ENCODE assay signal across 2 cellular contexts in the genomic region with DNA sequence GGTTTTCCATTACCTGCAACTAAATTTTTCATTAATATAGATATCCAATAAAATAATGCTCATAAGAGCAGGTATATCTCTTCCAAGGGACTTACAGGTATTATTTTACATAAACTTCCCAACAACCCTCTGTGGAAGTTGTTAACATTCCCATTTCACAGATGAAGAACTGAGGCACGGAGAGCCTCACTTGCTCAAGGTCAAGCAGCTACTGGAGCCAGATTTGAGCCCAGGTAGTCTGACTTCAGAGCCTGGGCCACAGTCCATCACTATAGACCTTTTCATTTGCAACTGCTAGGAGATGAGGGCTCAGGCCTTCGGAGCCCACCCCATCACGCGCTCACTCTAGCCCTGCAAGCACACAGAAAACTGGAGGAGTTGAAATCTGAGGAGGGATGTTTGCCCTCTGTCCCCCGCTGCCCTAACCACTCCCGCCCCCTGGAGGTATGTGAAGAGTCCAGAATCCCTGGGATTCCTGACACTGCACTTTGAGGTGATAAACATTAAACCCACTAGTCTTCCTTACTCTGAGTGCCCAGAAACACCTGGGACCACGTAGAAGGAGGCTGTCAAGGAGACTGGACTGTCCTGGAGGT.
A peak's percentile ranks its signal among the peaks of the same experiment; 100 is the strongest.
TF ChIP-seq lines count a peak whose summit lies in the region.

No MANE protein-coding gene starts in this region.

TF ChIP-seq in HepG2, 621 proteins besides CTCF, POLR2A, EP300 and RAD21:
- TF ChIP-seq STAG1 (CRISPR knock-in tag; IDR thresholded peaks at IDR 0.05) (peak; percentile 49), HNF4A (CRISPR knock-in tag; IDR thresholded peaks at IDR 0.05) (peak; percentile 12; the same call in 1 of the 2 replicates), ZNF629 (CRISPR knock-in tag; conservative IDR thresholded peaks at IDR 0.05) (peak; percentile 67), MAFK (conservative IDR thresholded peaks at IDR 0.05 in 1 of 2, IDR thresholded peaks at IDR 0.05 in 1 of 2; ENCODE audit: low read length in 2 of 2) (peak; percentile 13 to 44; a peak in 2 of 4 replicates), FOSL2 (CRISPR knock-in tag; IDR thresholded peaks at IDR 0.05) (no peak), MAFF (IDR thresholded peaks at IDR 0.05; ENCODE audit: low read depth, low read length) (peak; percentile 24; the same call in 1 of the 2 replicates), MEIS2 (CRISPR knock-in tag; IDR thresholded peaks at IDR 0.05) (no peak), HDAC1 (CRISPR knock-in tag; IDR thresholded peaks at IDR 0.05) (no peak), TEAD3 (CRISPR knock-in tag; optimal IDR thresholded peaks at IDR 0.05; ENCODE audit: borderline replicate concordance) (peak; percentile 73), FOSL1 (CRISPR knock-in tag; IDR thresholded peaks at IDR 0.05; ENCODE audit: borderline replicate concordance) (no peak)
- TF ChIP-seq, protein P1, sequence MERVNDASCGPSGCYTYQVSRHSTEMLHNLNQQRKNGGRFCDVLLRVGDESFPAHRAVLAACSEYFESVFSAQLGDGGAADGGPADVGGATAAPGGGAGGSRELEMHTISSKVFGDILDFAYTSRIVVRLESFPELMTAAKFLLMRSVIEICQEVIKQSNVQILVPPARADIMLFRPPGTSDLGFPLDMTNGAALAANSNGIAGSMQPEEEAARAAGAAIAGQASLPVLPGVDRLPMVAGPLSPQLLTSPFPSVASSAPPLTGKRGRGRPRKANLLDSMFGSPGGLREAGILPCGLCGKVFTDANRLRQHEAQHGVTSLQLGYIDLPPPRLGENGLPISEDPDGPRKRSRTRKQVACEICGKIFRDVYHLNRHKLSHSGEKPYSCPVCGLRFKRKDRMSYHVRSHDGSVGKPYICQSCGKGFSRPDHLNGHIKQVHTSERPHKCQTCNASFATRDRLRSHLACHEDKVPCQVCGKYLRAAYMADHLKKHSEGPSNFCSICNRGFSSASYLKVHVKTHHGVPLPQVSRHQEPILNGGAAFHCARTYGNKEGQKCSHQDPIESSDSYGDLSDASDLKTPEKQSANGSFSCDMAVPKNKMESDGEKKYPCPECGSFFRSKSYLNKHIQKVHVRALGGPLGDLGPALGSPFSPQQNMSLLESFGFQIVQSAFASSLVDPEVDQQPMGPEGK (CRISPR knock-in tag; IDR thresholded peaks at IDR 0.05) = 0 out of 2 replicates have a peak, but pooled peaks have one; percentile 19

TF ChIP-seq in K562, 482 proteins besides CTCF, POLR2A, EP300 and RAD21 (continues in another document):
- TF ChIP-seq, protein P2, sequence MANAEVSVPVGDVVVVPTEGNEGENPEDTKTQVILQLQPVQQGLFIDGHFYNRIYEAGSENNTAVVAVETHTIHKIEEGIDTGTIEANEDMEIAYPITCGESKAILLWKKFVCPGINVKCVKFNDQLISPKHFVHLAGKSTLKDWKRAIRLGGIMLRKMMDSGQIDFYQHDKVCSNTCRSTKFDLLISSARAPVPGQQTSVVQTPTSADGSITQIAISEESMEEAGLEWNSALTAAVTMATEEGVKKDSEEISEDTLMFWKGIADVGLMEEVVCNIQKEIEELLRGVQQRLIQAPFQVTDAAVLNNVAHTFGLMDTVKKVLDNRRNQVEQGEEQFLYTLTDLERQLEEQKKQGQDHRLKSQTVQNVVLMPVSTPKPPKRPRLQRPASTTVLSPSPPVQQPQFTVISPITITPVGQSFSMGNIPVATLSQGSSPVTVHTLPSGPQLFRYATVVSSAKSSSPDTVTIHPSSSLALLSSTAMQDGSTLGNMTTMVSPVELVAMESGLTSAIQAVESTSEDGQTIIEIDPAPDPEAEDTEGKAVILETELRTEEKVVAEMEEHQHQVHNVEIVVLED (CRISPR knock-in tag; IDR thresholded peaks at IDR 0.05) = no peak
- TF ChIP-seq SREBF1 (IDR thresholded peaks at IDR 0.05; ENCODE audit: borderline replicate concordance, low read depth, low read length) (no peak), MAFF (IDR thresholded peaks at IDR 0.05; ENCODE audit: low read length) (peak; percentile 19; the same call in 1 of the 2 replicates), SRSF3 (IDR thresholded peaks at IDR 0.05; ENCODE audit: insufficient read depth, low read length) (no peak), LEF1 (IDR thresholded peaks at IDR 0.05) (no peak), ELF4 (CRISPR knock-in tag; IDR thresholded peaks at IDR 0.05) (no peak), BCOR (IDR thresholded peaks at IDR 0.05) (peak; percentile 43; the same call in 1 of the 2 replicates), ZNF253 (CRISPR knock-in tag; conservative IDR thresholded peaks at IDR 0.05) (no peak), TEAD1 (CRISPR knock-in tag; IDR thresholded peaks at IDR 0.05) (0 out of 4 replicates have a peak, but pooled peaks of 1 of the 2 experiments have one; percentile 24), RBM25 (IDR thresholded peaks at IDR 0.05; ENCODE audit: low read depth, low read length, severe bottlenecking) (peak; percentile 13), SMC3 (conservative IDR thresholded peaks at IDR 0.05; ENCODE audit: insufficient read depth, low read depth, low read length) (0 out of 2 replicates have a peak, but pooled peaks have one; percentile 4), ARHGAP35 (IDR thresholded peaks at IDR 0.05; ENCODE audit: partially characterized antibody) (no peak), ZNF431 (CRISPR knock-in tag; IDR thresholded peaks at IDR 0.05) (no peak), CHD4 (IDR thresholded peaks at IDR 0.05; ENCODE audit: insufficient read depth, insufficient replicate concordance, low read depth, low read length, poor library complexity, severe bottlenecking) (no peak), ESRRA (IDR thresholded peaks at IDR 0.05; ENCODE audit: borderline replicate concordance, low read depth) (peak; percentile 76), ZNF316 (IDR thresholded peaks at IDR 0.05) (peak; percentile 39), NFATC3 (IDR thresholded peaks at IDR 0.05) (no peak), RBM22 (IDR thresholded peaks at IDR 0.05; ENCODE audit: low read depth, low read length, poor library complexity, severe bottlenecking) (no peak), CBX5 (IDR thresholded peaks at IDR 0.05; ENCODE audit: borderline replicate concordance, low read depth) (no peak), SMAD1 (IDR thresholded peaks at IDR 0.05; ENCODE audit: low read depth, low read length, partially characterized antibody) (no peak), KDM1A (IDR thresholded peaks at IDR 0.05) (0 out of 4 replicates have a peak, but pooled peaks of 1 of the 2 experiments have one; percentile 8), NFE2 (IDR thresholded peaks at IDR 0.05; ENCODE audit: low read depth) (no peak), TSC22D4 (tag; IDR thresholded peaks at IDR 0.05) (no peak), ETV6 (IDR thresholded peaks at IDR 0.05; ENCODE audit: borderline replicate concordance in 1 of 2, low read depth in 2 of 2, low read length in 1 of 2) (no peak), ETV6 (CRISPR knock-in tag; IDR thresholded peaks at IDR 0.05; ENCODE audit: borderline replicate concordance) (no peak), ZNF707 (CRISPR knock-in tag; conservative IDR thresholded peaks at IDR 0.05) (no peak), FOSL1 (tag; conservative IDR thresholded peaks at IDR 0.05) (no peak), C11orf30 (IDR thresholded peaks at IDR 0.05; ENCODE audit: low read depth) (peak; percentile 36; the same call in 1 of the 2 replicates), THRAP3 (IDR thresholded peaks at IDR 0.05; ENCODE audit: borderline replicate concordance) (no peak), MAFK (IDR thresholded peaks at IDR 0.05; ENCODE audit: low read length) (0 out of 2 replicates have a peak, but pooled peaks have one; percentile 7), MCM3 (IDR thresholded peaks at IDR 0.05) (no peak), NR1H2 (CRISPR knock-in tag; IDR thresholded peaks at IDR 0.05) (no peak), STAG1 (CRISPR knock-in tag; IDR thresholded peaks at IDR 0.05; ENCODE audit: borderline replicate concordance) (peak; percentile 74), MED1 (CRISPR knock-in tag; IDR thresholded peaks at IDR 0.05; ENCODE audit: borderline replicate concordance) (no peak)
- TF ChIP-seq, protein P3, sequence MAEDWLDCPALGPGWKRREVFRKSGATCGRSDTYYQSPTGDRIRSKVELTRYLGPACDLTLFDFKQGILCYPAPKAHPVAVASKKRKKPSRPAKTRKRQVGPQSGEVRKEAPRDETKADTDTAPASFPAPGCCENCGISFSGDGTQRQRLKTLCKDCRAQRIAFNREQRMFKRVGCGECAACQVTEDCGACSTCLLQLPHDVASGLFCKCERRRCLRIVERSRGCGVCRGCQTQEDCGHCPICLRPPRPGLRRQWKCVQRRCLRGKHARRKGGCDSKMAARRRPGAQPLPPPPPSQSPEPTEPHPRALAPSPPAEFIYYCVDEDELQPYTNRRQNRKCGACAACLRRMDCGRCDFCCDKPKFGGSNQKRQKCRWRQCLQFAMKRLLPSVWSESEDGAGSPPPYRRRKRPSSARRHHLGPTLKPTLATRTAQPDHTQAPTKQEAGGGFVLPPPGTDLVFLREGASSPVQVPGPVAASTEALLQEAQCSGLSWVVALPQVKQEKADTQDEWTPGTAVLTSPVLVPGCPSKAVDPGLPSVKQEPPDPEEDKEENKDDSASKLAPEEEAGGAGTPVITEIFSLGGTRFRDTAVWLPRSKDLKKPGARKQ (CRISPR knock-in tag; IDR thresholded peaks at IDR 0.05) = no peak
- TF ChIP-seq, protein P4, sequence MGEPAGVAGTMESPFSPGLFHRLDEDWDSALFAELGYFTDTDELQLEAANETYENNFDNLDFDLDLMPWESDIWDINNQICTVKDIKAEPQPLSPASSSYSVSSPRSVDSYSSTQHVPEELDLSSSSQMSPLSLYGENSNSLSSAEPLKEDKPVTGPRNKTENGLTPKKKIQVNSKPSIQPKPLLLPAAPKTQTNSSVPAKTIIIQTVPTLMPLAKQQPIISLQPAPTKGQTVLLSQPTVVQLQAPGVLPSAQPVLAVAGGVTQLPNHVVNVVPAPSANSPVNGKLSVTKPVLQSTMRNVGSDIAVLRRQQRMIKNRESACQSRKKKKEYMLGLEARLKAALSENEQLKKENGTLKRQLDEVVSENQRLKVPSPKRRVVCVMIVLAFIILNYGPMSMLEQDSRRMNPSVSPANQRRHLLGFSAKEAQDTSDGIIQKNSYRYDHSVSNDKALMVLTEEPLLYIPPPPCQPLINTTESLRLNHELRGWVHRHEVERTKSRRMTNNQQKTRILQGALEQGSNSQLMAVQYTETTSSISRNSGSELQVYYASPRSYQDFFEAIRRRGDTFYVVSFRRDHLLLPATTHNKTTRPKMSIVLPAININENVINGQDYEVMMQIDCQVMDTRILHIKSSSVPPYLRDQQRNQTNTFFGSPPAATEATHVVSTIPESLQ (CRISPR knock-in tag; IDR thresholded peaks at IDR 0.05) = no peak
- TF ChIP-seq, protein P5, sequence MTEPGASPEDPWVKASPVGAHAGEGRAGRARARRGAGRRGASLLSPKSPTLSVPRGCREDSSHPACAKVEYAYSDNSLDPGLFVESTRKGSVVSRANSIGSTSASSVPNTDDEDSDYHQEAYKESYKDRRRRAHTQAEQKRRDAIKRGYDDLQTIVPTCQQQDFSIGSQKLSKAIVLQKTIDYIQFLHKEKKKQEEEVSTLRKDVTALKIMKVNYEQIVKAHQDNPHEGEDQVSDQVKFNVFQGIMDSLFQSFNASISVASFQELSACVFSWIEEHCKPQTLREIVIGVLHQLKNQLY (CRISPR knock-in tag; conservative IDR thresholded peaks at IDR 0.05) = no peak
- TF ChIP-seq, protein P6, sequence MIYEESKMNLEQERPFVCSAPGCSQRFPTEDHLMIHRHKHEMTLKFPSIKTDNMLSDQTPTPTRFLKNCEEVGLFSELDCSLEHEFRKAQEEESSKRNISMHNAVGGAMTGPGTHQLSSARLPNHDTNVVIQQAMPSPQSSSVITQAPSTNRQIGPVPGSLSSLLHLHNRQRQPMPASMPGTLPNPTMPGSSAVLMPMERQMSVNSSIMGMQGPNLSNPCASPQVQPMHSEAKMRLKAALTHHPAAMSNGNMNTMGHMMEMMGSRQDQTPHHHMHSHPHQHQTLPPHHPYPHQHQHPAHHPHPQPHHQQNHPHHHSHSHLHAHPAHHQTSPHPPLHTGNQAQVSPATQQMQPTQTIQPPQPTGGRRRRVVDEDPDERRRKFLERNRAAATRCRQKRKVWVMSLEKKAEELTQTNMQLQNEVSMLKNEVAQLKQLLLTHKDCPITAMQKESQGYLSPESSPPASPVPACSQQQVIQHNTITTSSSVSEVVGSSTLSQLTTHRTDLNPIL (CRISPR knock-in tag; IDR thresholded peaks at IDR 0.05) = no peak
- TF ChIP-seq, protein P7, sequence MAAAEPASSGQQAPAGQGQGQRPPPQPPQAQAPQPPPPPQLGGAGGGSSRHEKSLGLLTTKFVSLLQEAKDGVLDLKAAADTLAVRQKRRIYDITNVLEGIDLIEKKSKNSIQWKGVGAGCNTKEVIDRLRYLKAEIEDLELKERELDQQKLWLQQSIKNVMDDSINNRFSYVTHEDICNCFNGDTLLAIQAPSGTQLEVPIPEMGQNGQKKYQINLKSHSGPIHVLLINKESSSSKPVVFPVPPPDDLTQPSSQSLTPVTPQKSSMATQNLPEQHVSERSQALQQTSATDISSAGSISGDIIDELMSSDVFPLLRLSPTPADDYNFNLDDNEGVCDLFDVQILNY (CRISPR knock-in tag; IDR thresholded peaks at IDR 0.05) = no peak
- TF ChIP-seq, protein P8, sequence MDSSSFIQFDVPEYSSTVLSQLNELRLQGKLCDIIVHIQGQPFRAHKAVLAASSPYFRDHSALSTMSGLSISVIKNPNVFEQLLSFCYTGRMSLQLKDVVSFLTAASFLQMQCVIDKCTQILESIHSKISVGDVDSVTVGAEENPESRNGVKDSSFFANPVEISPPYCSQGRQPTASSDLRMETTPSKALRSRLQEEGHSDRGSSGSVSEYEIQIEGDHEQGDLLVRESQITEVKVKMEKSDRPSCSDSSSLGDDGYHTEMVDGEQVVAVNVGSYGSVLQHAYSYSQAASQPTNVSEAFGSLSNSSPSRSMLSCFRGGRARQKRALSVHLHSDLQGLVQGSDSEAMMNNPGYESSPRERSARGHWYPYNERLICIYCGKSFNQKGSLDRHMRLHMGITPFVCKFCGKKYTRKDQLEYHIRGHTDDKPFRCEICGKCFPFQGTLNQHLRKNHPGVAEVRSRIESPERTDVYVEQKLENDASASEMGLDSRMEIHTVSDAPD (CRISPR knock-in tag; IDR thresholded peaks at IDR 0.05) = no peak
- TF ChIP-seq, protein P9, sequence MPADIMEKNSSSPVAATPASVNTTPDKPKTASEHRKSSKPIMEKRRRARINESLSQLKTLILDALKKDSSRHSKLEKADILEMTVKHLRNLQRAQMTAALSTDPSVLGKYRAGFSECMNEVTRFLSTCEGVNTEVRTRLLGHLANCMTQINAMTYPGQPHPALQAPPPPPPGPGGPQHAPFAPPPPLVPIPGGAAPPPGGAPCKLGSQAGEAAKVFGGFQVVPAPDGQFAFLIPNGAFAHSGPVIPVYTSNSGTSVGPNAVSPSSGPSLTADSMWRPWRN (IDR thresholded peaks at IDR 0.05; ENCODE audit: low read depth) = no peak
